21 cellular contexts compared by ENCODE assay signal in genomic region chr11:118902336-118903203, GRCh38. TPM values are rescaled to one million over a fixed set of nuclear protein-coding genes. Genes with fewer than 3 reads are reported as not detected.
"Had no signal": no experiment of that assay in that cellular context is flagged by ENCODE, and none has a peak within 500 bp of the region (broad histone marks: within the 10 kb centered on the region; RNA-seq: fewer than 3 reads in every experiment).

No MANE protein-coding gene starts in this region.

- H3K27me3 Mint-ChIP-seq: activated T-helper 17 cell treated with anti-CD3 and anti-CD28 coated beads, Interleukin-2, amount 50 U/mL, for 72 hours had no signal

- FAIRE-seq: endothelial cell of umbilical vein had no signal

- H3K4me3 Mint-ChIP-seq: activated naive CD4-positive, alpha-beta T cell treated with anti-CD3 and anti-CD28 coated beads for 36 hours; activated T-helper 17 cell treated with anti-CD3 and anti-CD28 coated beads, Interleukin-2, amount 50 U/mL, for 72 hours; neural crest cell had no signal

- H3K9me3 ChIP-seq: adrenal gland, upper lobe of left lung had no signal

- ATAC-seq: foreskin keratinocyte; stimulated activated naive CD8-positive, alpha-beta T cell treated with anti-CD3 and anti-CD28 coated beads, Interleukin-15, Interleukin-2, amounts not matched to agents 100 U/mL and 50 U/mL, for 24 hours had no signal

- H3K27ac ChIP-seq: adrenal gland, cardiac muscle cell, foreskin keratinocyte, upper lobe of left lung had no signal

- DNase-seq: activated CD4-positive, CD25-positive, alpha-beta regulatory T cell treated with anti-CD3 and anti-CD28 coated beads, Interleukin-2, amount 50 U/mL, for 72 hours; activated naive CD4-positive, alpha-beta T cell treated with anti-CD3 and anti-CD28 coated beads for 36 hours; foreskin keratinocyte; kidney glomerular epithelial cell; midbrain; stimulated activated CD4-positive, alpha-beta T cell treated with anti-CD3 and anti-CD28 coated beads, Interleukin-15, amount 100 ng/mL, for 24 hours; stimulated activated CD4-positive, alpha-beta T cell treated with anti-CD3 and anti-CD28 coated beads, Interleukin-4, amount 100 ng/mL, for 24 hours; stimulated activated naive CD8-positive, alpha-beta T cell treated with anti-CD3 and anti-CD28 coated beads, Interleukin-15, Interleukin-2, amounts not matched to agents 100 U/mL and 50 U/mL, for 24 hours had no signal

- H3K4me3 ChIP-seq: adrenal gland, cardiac muscle cell, coronary artery, lung, upper lobe of left lung had no signal

- H3K27me3 ChIP-seq: adrenal gland, cardiac muscle cell, foreskin keratinocyte, upper lobe of left lung had no signal

- H3K9me3 Mint-ChIP-seq: activated naive CD4-positive, alpha-beta T cell treated with anti-CD3 and anti-CD28 coated beads for 36 hours; activated T-helper 17 cell treated with anti-CD3 and anti-CD28 coated beads, Interleukin-2, amount 50 U/mL, for 72 hours; neural crest cell had no signal

- H3K4me1 ChIP-seq: foreskin keratinocyte had no signal

- H3K27ac Mint-ChIP-seq: activated T-helper 17 cell treated with anti-CD3 and anti-CD28 coated beads, Interleukin-2, amount 50 U/mL, for 72 hours had no signal

RNA-seq across cellular contexts. Expression of gene CXCR5, which starts 18.9 kb away (rescaled TPM):
- total RNA-seq: cardiac muscle cell, endothelial cell of umbilical vein, foreskin keratinocyte, myocyte, neural crest cell, osteocyte, renal cortical epithelial cell, temporal lobe had no signal
- polyA plus RNA-seq: cardiac muscle cell, endothelial cell of umbilical vein, foreskin keratinocyte had no signal

RNA-seq across cellular contexts. Expression of gene UPK2, which starts 53.5 kb away (rescaled TPM):
- total RNA-seq: adrenal gland; endothelial cell of umbilical vein; lung; myocyte; neural crest cell; T-helper 1 cell treated with Interleukin-12 subunit alpha and Interleukin-12 subunit beta and Interleukin-4 antibody, amounts not matched to agents 30 ng/mL and 1 ng/mL, for 36 hours; temporal lobe; upper lobe of left lung had no signal
